Comparison of ENCODE assay signal across 3 cellular contexts in genomic region chr1:229784834-229785233, GRCh38.
TF ChIP-seq lines count a peak whose summit lies in the region.

No MANE protein-coding gene starts in this region.

TF ChIP-seq in liver, 16 proteins besides CTCF, POLR2A, EP300 and RAD21 (continued from another document):
- TF ChIP-seq SP1 (IDR thresholded peaks at IDR 0.05) = peak; percentile 30
- TF ChIP-seq ATF3 (IDR thresholded peaks at IDR 0.05) = no peak
- TF ChIP-seq HNF4G (IDR thresholded peaks at IDR 0.05) = peak; percentile 61
- no peak for TF ChIP-seq GABPA (IDR thresholded peaks at IDR 0.05 in 1 of 2, conservative IDR thresholded peaks at IDR 0.05 in 1 of 2)

TF ChIP-seq in HepG2, 621 proteins besides CTCF, POLR2A, EP300 and RAD21 (continued from another document):
- no peak for TF ChIP-seq ZNF800 (CRISPR knock-in tag; IDR thresholded peaks at IDR 0.05)

TF ChIP-seq in GM23338, 12 proteins besides CTCF, POLR2A, EP300 and RAD21 (continued from another document):
- TF ChIP-seq ZNF462 (CRISPR knock-in tag; IDR thresholded peaks at IDR 0.05) = no peak
- TF ChIP-seq EZH2 (IDR thresholded peaks at IDR 0.05; ENCODE audit: low read depth, unreplicated experiment) = no peak
- TF ChIP-seq ZNF114 (CRISPR knock-in tag; IDR thresholded peaks at IDR 0.05) = no peak
- TF ChIP-seq NANOG (IDR thresholded peaks at IDR 0.05; ENCODE audit: borderline replicate concordance) = no peak
- TF ChIP-seq POLR2AphosphoS5 (IDR thresholded peaks at IDR 0.05; ENCODE audit: low read depth) = no peak
TF ChIP-seq in GM23338: peak in this region for 0.
